Comparison of ENCODE assay signal across 10 cellular contexts in genomic region chr7:7251742-7252141, GRCh38.
DNase-seq lines count a peak whose midpoint lies in the region; ATAC-seq and TF ChIP-seq lines count a peak whose summit lies in the region.
"Had no signal": no experiment of that assay in that cellular context is flagged by ENCODE, and none has a peak within 500 bp of the region (broad histone marks: within the 10 kb centered on the region; RNA-seq: fewer than 3 reads in every experiment).

No MANE protein-coding gene starts in this region.

- POLR2A ChIA-PET in CD4-positive, alpha-beta memory T cell (lab: Charles Lee; ENCODE audit: partially characterized antibody) = no interaction called here

- H3K27ac ChIP-seq in adrenal gland = no peak overlapping the region
- H3K27ac ChIP-seq in CD4-positive, alpha-beta memory T cell (ENCODE audit: low read depth, low read length) = no peak overlapping the region
- H3K27ac ChIP-seq: cardiac muscle cell had no signal

- peaks cover 0 to 4% (median 0%) of the 10 kb centered on the region in 3 donors for H3K9me3 ChIP-seq in adrenal gland (replicated peaks in 1 of 3)
- no peaks in the 10 kb centered on the region for H3K9me3 ChIP-seq in CD4-positive, alpha-beta memory T cell (ENCODE audit: control insufficient read depth in 1 of 2, low read length in 2 of 2)

- H3K27ac Mint-ChIP-seq in dendritic cell treated with granulocyte-macrophage colony-stimulating factor and Interleukin-4, amounts not matched to agents 40 ng/mL and 50 ng/mL, for 4 days = peak overlapping the region; percentile 64
- H3K27ac Mint-ChIP-seq in CD4-positive, alpha-beta memory T cell = peak overlapping the region in 1 of 7 donors; percentile 29

- H3K4me1 Mint-ChIP-seq in dendritic cell treated with granulocyte-macrophage colony-stimulating factor and Interleukin-4, amounts not matched to agents 40 ng/mL and 50 ng/mL, for 4 days (ENCODE audit: low read depth) = peaks cover 26% of the 10 kb centered on the region
- peaks cover 7 to 18% (median 10%) of the 10 kb centered on the region in 4 donors for H3K4me1 Mint-ChIP-seq in CD4-positive, alpha-beta memory T cell

- TF ChIP-seq POLR2A in GM18505 (IDR thresholded peaks at IDR 0.05; ENCODE audit: borderline replicate concordance, extremely low read depth, insufficient read depth, insufficient read length) = no peak
- no peak for TF ChIP-seq POLR2A in adrenal gland (IDR thresholded peaks at IDR 0.05)

- H3K4me1 ChIP-seq in adrenal gland (replicated peaks in 1 of 2) = peaks cover 0 to 6% of the 10 kb centered on the region in 2 donors
- H3K4me1 ChIP-seq in CD4-positive, alpha-beta memory T cell (ENCODE audit: insufficient read depth, low read length) = peaks cover 7% of the 10 kb centered on the region

- ATAC-seq in GM18505 (IDR thresholded peaks at IDR 0.05; ENCODE audit: unreplicated experiment) (peak; percentile 98), GM21529 (IDR thresholded peaks at IDR 0.05; ENCODE audit: unreplicated experiment) (peak; percentile 98), HG03439 (IDR thresholded peaks at IDR 0.05; ENCODE audit: unreplicated experiment) (peak; percentile 94)

- DNase-seq in amniotic stem cell (lab: John Stamatoyannopoulos, UW) (no peak), adrenal gland (no peak)
- no peak for DNase-seq in central memory CD4-positive, alpha-beta T cell
- DNase-seq in CD4-positive, alpha-beta memory T cell = no peak
- DNase-seq: small intestine had no signal

- H3K4me3 Mint-ChIP-seq in dendritic cell treated with granulocyte-macrophage colony-stimulating factor and Interleukin-4, amounts not matched to agents 40 ng/mL and 50 ng/mL, for 4 days = no peak overlapping the region
- no peak overlapping the region for H3K4me3 Mint-ChIP-seq in CD4-positive, alpha-beta memory T cell

- intact Hi-C loops in dendritic cell treated with granulocyte-macrophage colony-stimulating factor and Interleukin-4, amounts not matched to agents 40 ng/mL and 50 ng/mL, for 4 days (cut with micrococcal nuclease) = loop anchor here (5.0 to 10.0 kb wide), 2 partner anchors 69 to 313 kb away; partner anchors contain the start of genes C1GALT1 and MIOS
- intact Hi-C loops in adrenal gland (cut with DNase I) = no loop called here
- intact Hi-C loops in CD4-positive, alpha-beta memory T cell (cut with micrococcal nuclease) = no loop called here

- H3K27me3 Mint-ChIP-seq in dendritic cell treated with granulocyte-macrophage colony-stimulating factor and Interleukin-4, amounts not matched to agents 40 ng/mL and 50 ng/mL, for 4 days = no peaks in the 10 kb centered on the region
- H3K27me3 Mint-ChIP-seq in CD4-positive, alpha-beta memory T cell = no peaks in the 10 kb centered on the region

- CTCF ChIA-PET in CD4-positive, alpha-beta memory T cell (lab: Charles Lee; ENCODE audit: partially characterized antibody) = interaction anchor here (0.9 to 1.0 kb wide), 2 partner anchors 9 to 149 kb away, joined by 3 read pairs; no protein-coding TSS in a partner anchor

- no peaks in the 10 kb centered on the region for H3K27me3 ChIP-seq in adrenal gland
- H3K27me3 ChIP-seq in CD4-positive, alpha-beta memory T cell (ENCODE audit: insufficient read depth, low read length) = no peaks in the 10 kb centered on the region
- H3K27me3 ChIP-seq: cardiac muscle cell had no signal

- no peak for TF ChIP-seq CTCF in adrenal gland (IDR thresholded peaks at IDR 0.05)

- no peak overlapping the region for H3K4me3 ChIP-seq in adrenal gland
- no peak overlapping the region for H3K4me3 ChIP-seq in CD4-positive, alpha-beta memory T cell (ENCODE audit: low read length in 2 of 2)
- H3K4me3 ChIP-seq: cardiac muscle cell had no signal

- H3K36me3 ChIP-seq in adrenal gland (replicated peaks in 1 of 2) = no peaks in the 10 kb centered on the region
- no peaks in the 10 kb centered on the region for H3K36me3 ChIP-seq in CD4-positive, alpha-beta memory T cell (ENCODE audit: insufficient read depth, low read length)
- H3K36me3 ChIP-seq: cardiac muscle cell had no signal

- H3K36me3 Mint-ChIP-seq in dendritic cell treated with granulocyte-macrophage colony-stimulating factor and Interleukin-4, amounts not matched to agents 40 ng/mL and 50 ng/mL, for 4 days (ENCODE audit: low read depth) = no peaks in the 10 kb centered on the region
- peaks cover 12 to 13% of the 10 kb centered on the region in 2 donors for H3K36me3 Mint-ChIP-seq in CD4-positive, alpha-beta memory T cell

- WGBS in adrenal gland, 4 donors = 73 to 89% (median 79%) methylated on average over 2 of the region's 2 CpGs

- no peaks in the 10 kb centered on the region for H3K9me3 Mint-ChIP-seq in dendritic cell treated with granulocyte-macrophage colony-stimulating factor and Interleukin-4, amounts not matched to agents 40 ng/mL and 50 ng/mL, for 4 days
- H3K9me3 Mint-ChIP-seq in CD4-positive, alpha-beta memory T cell = no peaks in the 10 kb centered on the region
